27 cellular contexts compared by ENCODE assay signal in the genomic region with DNA sequence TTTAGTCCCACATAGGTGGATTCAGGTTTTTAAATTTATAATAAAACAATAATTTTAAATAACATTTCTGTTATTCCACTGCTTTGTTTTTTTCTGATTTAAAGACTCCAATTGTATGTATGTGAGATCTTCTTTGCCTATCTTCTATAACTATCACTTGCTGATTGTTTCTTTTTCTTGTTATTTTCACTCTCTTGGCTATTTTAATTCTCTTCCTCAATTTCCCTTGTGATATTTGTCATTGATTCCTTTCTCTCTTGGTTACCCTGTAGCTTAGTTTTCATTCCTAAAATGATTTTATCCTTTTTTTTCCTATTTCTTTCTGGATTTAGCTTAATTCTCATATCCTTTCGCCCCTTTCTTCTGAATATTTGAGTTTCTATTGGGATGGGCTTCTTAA.
"Had no signal": no experiment of that assay in that cellular context is flagged by ENCODE, and none has a peak within 500 bp of the region (broad histone marks: within the 10 kb centered on the region; RNA-seq: fewer than 3 reads in every experiment).

No MANE protein-coding gene starts in this region.

- H3K4me3 Mint-ChIP-seq: naive thymus-derived CD8-positive, alpha-beta T cell; nephron progenitor cell; stimulated activated effector memory CD8-positive, alpha-beta T cell treated with anti-CD3 and anti-CD28 coated beads, Interleukin-12 subunit alpha, Interleukin-12 subunit beta, amount 100 ng/mL, for 72 hours; type B pancreatic cell had no signal

- DNase-seq: effector CD8-positive, alpha-beta T cell; foreskin keratinocyte; heart left ventricle; kidney; left lung; mesenchymal stem cell; midbrain; naive thymus-derived CD8-positive, alpha-beta T cell; nephron progenitor cell; nucleus accumbens; stimulated activated CD4-positive, alpha-beta T cell treated with anti-CD3 and anti-CD28 coated beads, Interleukin-12 subunit alpha, Interleukin-12 subunit beta, amount 100 ng/mL, for 4 hours; stimulated activated CD4-positive, alpha-beta T cell treated with anti-CD3 and anti-CD28 coated beads, Interleukin-1b, Interleukin-23, amount 100 ng/mL, for 48 hours; stimulated activated CD4-positive, alpha-beta T cell treated with anti-CD3 and anti-CD28 coated beads, Interleukin-4, amount 100 ng/mL, for 24 hours; stimulated activated naive CD4-positive, alpha-beta T cell treated with Interleukin-2 at 50 U/mL for 16 hours; stomach; testis; tibial artery had no signal

- H3K27ac ChIP-seq: esophagus muscularis mucosa, foreskin keratinocyte, gastroesophageal sphincter, heart left ventricle, hepatocyte, left lung, prostate gland, right atrium auricular region, stomach, testis, tibial artery had no signal

- H3K36me3 Mint-ChIP-seq: naive thymus-derived CD8-positive, alpha-beta T cell; stimulated activated effector memory CD8-positive, alpha-beta T cell treated with anti-CD3 and anti-CD28 coated beads, Interleukin-12 subunit alpha, Interleukin-12 subunit beta, amount 100 ng/mL, for 72 hours; type B pancreatic cell had no signal

- H3K4me3 ChIP-seq: esophagus muscularis mucosa, gastroesophageal sphincter, heart left ventricle, hepatocyte, left lung, prostate gland, right atrium auricular region, smooth muscle cell, stomach, testis, tibial artery had no signal

- H3K36me3 ChIP-seq: esophagus muscularis mucosa, gastroesophageal sphincter, heart left ventricle, left lung, prostate gland, right atrium auricular region, stomach, tibial artery had no signal

- H3K4me1 ChIP-seq: gastroesophageal sphincter, left lung, prostate gland, right atrium auricular region, stomach, testis had no signal

- H3K4me1 Mint-ChIP-seq: naive thymus-derived CD8-positive, alpha-beta T cell; nephron progenitor cell; stimulated activated effector memory CD8-positive, alpha-beta T cell treated with anti-CD3 and anti-CD28 coated beads, Interleukin-12 subunit alpha, Interleukin-12 subunit beta, amount 100 ng/mL, for 72 hours had no signal

- FAIRE-seq: endothelial cell of umbilical vein, kidney had no signal

- H3K27ac Mint-ChIP-seq: naive thymus-derived CD8-positive, alpha-beta T cell; nephron progenitor cell; stimulated activated effector memory CD8-positive, alpha-beta T cell treated with anti-CD3 and anti-CD28 coated beads, Interleukin-12 subunit alpha, Interleukin-12 subunit beta, amount 100 ng/mL, for 72 hours; type B pancreatic cell had no signal

- ATAC-seq: foreskin keratinocyte; gastroesophageal sphincter; heart left ventricle; left lung; naive thymus-derived CD8-positive, alpha-beta T cell; sciatic nerve; stimulated activated effector memory CD8-positive, alpha-beta T cell treated with anti-CD3 and anti-CD28 coated beads, Interleukin-12 subunit alpha, Interleukin-12 subunit beta, amount 100 ng/mL, for 72 hours had no signal

- H3K9me3 ChIP-seq: prostate gland, testis had no signal

- H3K27me3 Mint-ChIP-seq: type B pancreatic cell had no signal

- H3K27me3 ChIP-seq: esophagus muscularis mucosa, foreskin keratinocyte, gastroesophageal sphincter, heart left ventricle, hepatocyte, left lung, right atrium auricular region, stomach, testis, tibial artery had no signal
